8 cellular contexts compared by ENCODE assay signal in the genomic region with DNA sequence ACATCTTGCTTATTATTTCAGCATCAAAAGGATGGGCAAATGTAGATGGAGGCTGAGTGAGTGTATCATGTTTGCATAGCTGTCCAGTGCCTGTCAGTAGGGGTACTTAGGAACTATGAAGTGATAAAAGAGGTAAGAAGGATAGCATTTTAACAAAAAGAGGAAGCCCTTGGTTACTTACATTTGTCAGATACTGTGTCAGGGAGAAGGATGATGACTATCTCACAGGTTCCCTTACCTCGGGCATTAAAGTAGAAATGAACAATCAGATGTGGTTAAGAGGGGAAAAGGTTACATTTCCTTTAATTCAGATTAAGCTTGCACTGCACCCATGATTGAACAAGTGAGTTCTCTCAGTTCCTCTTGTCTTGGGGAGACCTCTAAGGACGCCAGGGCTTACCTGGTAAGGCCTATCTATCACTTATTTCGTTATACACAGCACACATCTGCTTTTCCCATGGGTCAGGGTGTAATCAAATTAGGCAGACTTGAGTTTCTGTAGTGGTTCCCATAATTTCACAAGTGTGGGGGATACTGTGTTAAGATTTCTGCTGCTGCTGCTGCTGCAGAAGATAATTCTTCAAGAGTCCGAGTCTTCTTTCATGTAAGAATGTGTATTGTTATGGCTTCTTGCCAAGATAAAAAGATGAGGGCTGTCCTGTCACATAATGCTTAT. TPM values are rescaled to one million over a fixed set of nuclear protein-coding genes. Genes with fewer than 3 reads are reported as not detected.
A peak's percentile ranks its signal among the peaks of the same experiment; 100 is the strongest.
DNase-seq lines count a peak whose midpoint lies in the region; ATAC-seq and TF ChIP-seq lines count a peak whose summit lies in the region.

No MANE protein-coding gene starts in this region.

- H3K36me3 Mint-ChIP-seq in endodermal cell (ENCODE audit: low read depth) = peaks cover 25% of the 10 kb centered on the region
- H3K36me3 Mint-ChIP-seq in stimulated activated effector memory CD8-positive, alpha-beta T cell treated with anti-CD3 and anti-CD28 coated beads, Interleukin-12 subunit alpha, Interleukin-12 subunit beta, amount 100 ng/mL, for 72 hours = peaks cover 72% of the 10 kb centered on the region

- WGBS in right cardiac atrium = 24% methylated on average over 4 of the region's 4 CpGs
- 90 to 93% methylated on average over 3 to 4 of the region's 4 CpGs for WGBS in endodermal cell (ENCODE audit: insufficient coverage in 1 of 2, insufficient read length in 1 of 2), 2 experiments

- H3K4me1 ChIP-seq in right cardiac atrium (ENCODE audit: control insufficient read depth, insufficient read depth, low read length) (peaks cover 15% of the 10 kb centered on the region), Peyer's patch (peaks cover 0 to 48% (median 18%) of the 10 kb centered on the region in 4 donors), endodermal cell (ENCODE audit: control insufficient read depth, insufficient read depth, low read length) (no peaks in the 10 kb centered on the region)

- H3K4me3 ChIP-seq in right cardiac atrium (ENCODE audit: low read length) (no peak overlapping the region), Peyer's patch (peak overlapping the region in 3 of 4 donors; percentile 4 to 29 (median 20)), endodermal cell (ENCODE audit: low read length) (peak overlapping the region; percentile 16)

- no peak for TF ChIP-seq POLR2A in Peyer's patch (IDR thresholded peaks at IDR 0.05)

- no peak overlapping the region for H3K27ac Mint-ChIP-seq in endodermal cell
- peak overlapping the region; percentile 77 for H3K27ac Mint-ChIP-seq in stimulated activated effector memory CD8-positive, alpha-beta T cell treated with anti-CD3 and anti-CD28 coated beads, Interleukin-12 subunit alpha, Interleukin-12 subunit beta, amount 100 ng/mL, for 72 hours

- intact Hi-C loops in right cardiac atrium (cut with DNase I) (loop anchor here in 2 of 4 donors (10.0 kb wide), 1 partner anchor 90 kb away; no protein-coding TSS in a partner anchor), left ventricle myocardium superior (cut with micrococcal nuclease) (loop anchor here (10.0 kb wide), 1 partner anchor 90 kb away; no protein-coding TSS in a partner anchor)

- H3K27me3 Mint-ChIP-seq in endodermal cell (ENCODE audit: insufficient read depth) = peaks cover 6% of the 10 kb centered on the region

- ATAC-seq in right cardiac atrium (no peak), left ventricle myocardium superior (no peak), HG03039 (IDR thresholded peaks at IDR 0.05; ENCODE audit: unreplicated experiment) (peak; percentile 45)
- ATAC-seq in stimulated activated effector memory CD8-positive, alpha-beta T cell treated with anti-CD3 and anti-CD28 coated beads, Interleukin-12 subunit alpha, Interleukin-12 subunit beta, amount 100 ng/mL, for 72 hours = peak; percentile 78

- no peak overlapping the region for H3K4me3 Mint-ChIP-seq in endodermal cell
- H3K4me3 Mint-ChIP-seq in stimulated activated effector memory CD8-positive, alpha-beta T cell treated with anti-CD3 and anti-CD28 coated beads, Interleukin-12 subunit alpha, Interleukin-12 subunit beta, amount 100 ng/mL, for 72 hours = peak overlapping the region; percentile 41

- no peak for DNase-seq in right cardiac atrium
- DNase-seq in left ventricle myocardium superior = no peak
- DNase-seq in Peyer's patch = peak in 2 of 3 donors; percentile 50 to 64
- DNase-seq in endodermal cell = no peak
- no peak for DNase-seq in stimulated activated effector memory CD8-positive, alpha-beta T cell treated with anti-CD3 and anti-CD28 coated beads, Interleukin-12 subunit alpha, Interleukin-12 subunit beta, amount 100 ng/mL, for 72 hours (ENCODE audit: low spot score in 2 of 2)
- no peak for DNase-seq in 8988T
- DNase-seq in AG08396 (ENCODE audit: low spot score) = no peak

- H3K4me1 Mint-ChIP-seq in endodermal cell = peaks cover 22% of the 10 kb centered on the region
- H3K4me1 Mint-ChIP-seq in stimulated activated effector memory CD8-positive, alpha-beta T cell treated with anti-CD3 and anti-CD28 coated beads, Interleukin-12 subunit alpha, Interleukin-12 subunit beta, amount 100 ng/mL, for 72 hours = peaks cover 71% of the 10 kb centered on the region

- TF ChIP-seq CTCF in Peyer's patch (IDR thresholded peaks at IDR 0.05) (no peak), endodermal cell (conservative IDR thresholded peaks at IDR 0.05) (no peak)

- H3K36me3 ChIP-seq in Peyer's patch (peaks cover 0 to 36% (median 0%) of the 10 kb centered on the region in 3 donors), endodermal cell (ENCODE audit: control insufficient read depth, insufficient read depth, low read length) (peaks cover 22% of the 10 kb centered on the region)

- no peaks in the 10 kb centered on the region for H3K27me3 ChIP-seq in right cardiac atrium (ENCODE audit: control insufficient read depth, insufficient read depth)
- H3K27me3 ChIP-seq in Peyer's patch = no peaks in the 10 kb centered on the region
- no peaks in the 10 kb centered on the region for H3K27me3 ChIP-seq in endodermal cell (ENCODE audit: control insufficient read depth, insufficient read depth, low read length, poor library complexity, severe bottlenecking)

- H3K9me3 ChIP-seq in right cardiac atrium (ENCODE audit: control insufficient read depth, low read length) (no peaks in the 10 kb centered on the region), Peyer's patch (no peaks in the 10 kb centered on the region), endodermal cell (ENCODE audit: control insufficient read depth, low read length) (no peaks in the 10 kb centered on the region)

- H3K27ac ChIP-seq in right cardiac atrium (ENCODE audit: low read length) = peak overlapping the region; percentile 92
- H3K27ac ChIP-seq in Peyer's patch = peak overlapping the region; percentile 75 to 99 (median 87)
- H3K27ac ChIP-seq in endodermal cell (ENCODE audit: low read depth, low read length) = no peak overlapping the region

- H3K9me3 Mint-ChIP-seq in endodermal cell = no peaks in the 10 kb centered on the region
- no peaks in the 10 kb centered on the region for H3K9me3 Mint-ChIP-seq in stimulated activated effector memory CD8-positive, alpha-beta T cell treated with anti-CD3 and anti-CD28 coated beads, Interleukin-12 subunit alpha, Interleukin-12 subunit beta, amount 100 ng/mL, for 72 hours

- H3K9ac ChIP-seq in endodermal cell (ENCODE audit: extremely low read depth, low read length, poor library complexity, severe bottlenecking) = no peak overlapping the region

RNA-seq across cellular contexts. Expression of a gene that starts 4.5 kb away (rescaled TPM):
- total RNA-seq in right cardiac atrium (10 to 100 TPM; 33.2 to 50.0 (median 39.8) TPM), left ventricle myocardium superior (29.5 TPM), Peyer's patch (10 to 100 TPM; 34.3 to 61.1 (median 49.7) TPM), endodermal cell (10 to 100 TPM; 16.4 to 20.3 TPM)
- polyA plus RNA-seq in right cardiac atrium = 16.4 TPM
- polyA plus RNA-seq in endodermal cell (2013, experiment 1 of 2) = 15.0 TPM
- polyA plus RNA-seq in endodermal cell (2013, experiment 2 of 2) = 14.8 TPM

Comparison
In these comparisons a context has a peak if more than half of its experiments do, and no peak if none do; other contexts are left out.
1. ATAC-seq: peak in HG03039 (single experiment) and stimulated activated effector memory CD8-positive, alpha-beta T cell treated with anti-CD3 and anti-CD28 coated beads, Interleukin-12 subunit alpha, Interleukin-12 subunit beta, amount 100 ng/mL, for 72 hours (single experiment); none in right cardiac atrium (0 of 2) and left ventricle myocardium superior (single experiment).
2. DNase-seq: peak in Peyer's patch (2 of 3); none in right cardiac atrium (0 of 3), left ventricle myocardium superior (single experiment), endodermal cell (single experiment), stimulated activated effector memory CD8-positive, alpha-beta T cell treated with anti-CD3 and anti-CD28 coated beads, Interleukin-12 subunit alpha, Interleukin-12 subunit beta, amount 100 ng/mL, for 72 hours (0 of 2), 8988T (single experiment) and AG08396 (single experiment).